ENCODE assay signal across 1 cellular context in genomic region chr2:241798631-241799521, GRCh38.
TF ChIP-seq lines count a peak whose summit lies in the region.

No MANE protein-coding gene starts in this region.

TF ChIP-seq in HepG2, 621 proteins besides CTCF, POLR2A, EP300 and RAD21 (continued from another document and continues in another):
- no peak for TF ChIP-seq HOMEZ (CRISPR knock-in tag; IDR thresholded peaks at IDR 0.05; ENCODE audit: low read depth)
- no peak for TF ChIP-seq ZSCAN22 (CRISPR knock-in tag; IDR thresholded peaks at IDR 0.05)
- TF ChIP-seq SMYD3 (CRISPR knock-in tag; IDR thresholded peaks at IDR 0.05): no peak
- TF ChIP-seq HDAC1 (CRISPR knock-in tag; IDR thresholded peaks at IDR 0.05): 0 out of 2 replicates have a peak, but pooled peaks have one; percentile 16
- TF ChIP-seq ZNF205 (CRISPR knock-in tag; IDR thresholded peaks at IDR 0.05): no peak
- no peak for TF ChIP-seq HOXA3 (CRISPR knock-in tag; IDR thresholded peaks at IDR 0.05)
- TF ChIP-seq NR2F2 (IDR thresholded peaks at IDR 0.05; ENCODE audit: borderline replicate concordance, low read depth): no peak
- TF ChIP-seq ZNF503 (CRISPR knock-in tag; IDR thresholded peaks at IDR 0.05): no peak
- TF ChIP-seq RXRB (CRISPR knock-in tag; IDR thresholded peaks at IDR 0.05; ENCODE audit: borderline replicate concordance): no peak
- no peak for TF ChIP-seq ZFP41 (CRISPR knock-in tag; IDR thresholded peaks at IDR 0.05; ENCODE audit: borderline replicate concordance)
- TF ChIP-seq ZNF672 (CRISPR knock-in tag; IDR thresholded peaks at IDR 0.05): no peak
- TF ChIP-seq ZNF276 (CRISPR knock-in tag; IDR thresholded peaks at IDR 0.05; ENCODE audit: low read depth): no peak
- no peak for TF ChIP-seq DNMT1 (CRISPR knock-in tag; IDR thresholded peaks at IDR 0.05)
- TF ChIP-seq EHMT2 (IDR thresholded peaks at IDR 0.05; ENCODE audit: borderline replicate concordance, low read depth, low read length): no peak
- TF ChIP-seq ZC3H13 (CRISPR knock-in tag; IDR thresholded peaks at IDR 0.05): no peak
- TF ChIP-seq ZBTB4 (CRISPR knock-in tag; IDR thresholded peaks at IDR 0.05; ENCODE audit: borderline replicate concordance): 0 out of 2 replicates have a peak, but pooled peaks have one; percentile 11
- TF ChIP-seq RARA (CRISPR knock-in tag; IDR thresholded peaks at IDR 0.05): no peak
- TF ChIP-seq ARID3A (IDR thresholded peaks at IDR 0.05; ENCODE audit: low read depth, low read length): no peak
- no peak for TF ChIP-seq ZNF280D (CRISPR knock-in tag; IDR thresholded peaks at IDR 0.05)
- TF ChIP-seq ZNF124 (CRISPR knock-in tag; IDR thresholded peaks at IDR 0.05): no peak
- TF ChIP-seq ZFP1 (CRISPR knock-in tag; IDR thresholded peaks at IDR 0.05): no peak
- TF ChIP-seq ZNF460 (CRISPR knock-in tag; IDR thresholded peaks at IDR 0.05; ENCODE audit: borderline replicate concordance): no peak
- no peak for TF ChIP-seq TRIM24 (CRISPR knock-in tag; IDR thresholded peaks at IDR 0.05)
- TF ChIP-seq CHD4 (IDR thresholded peaks at IDR 0.05; ENCODE audit: borderline replicate concordance, low read length): no peak
- no peak for TF ChIP-seq ZFP82 (CRISPR knock-in tag; IDR thresholded peaks at IDR 0.05; ENCODE audit: borderline replicate concordance)
- TF ChIP-seq ZNF543 (CRISPR knock-in tag; IDR thresholded peaks at IDR 0.05): no peak
- no peak for TF ChIP-seq DMAP1 (CRISPR knock-in tag; IDR thresholded peaks at IDR 0.05)
- TF ChIP-seq GPBP1L1 (CRISPR knock-in tag; IDR thresholded peaks at IDR 0.05): no peak
- TF ChIP-seq EED (CRISPR knock-in tag; IDR thresholded peaks at IDR 0.05): no peak
- TF ChIP-seq ARHGAP35 (CRISPR knock-in tag; IDR thresholded peaks at IDR 0.05; ENCODE audit: borderline replicate concordance): no peak
- TF ChIP-seq ZBTB3 (CRISPR knock-in tag; IDR thresholded peaks at IDR 0.05; ENCODE audit: borderline replicate concordance, low read depth): no peak
- TF ChIP-seq ZNF441 (CRISPR knock-in tag; IDR thresholded peaks at IDR 0.05; ENCODE audit: borderline replicate concordance): no peak
- TF ChIP-seq ZNF709 (CRISPR knock-in tag; IDR thresholded peaks at IDR 0.05): no peak
- TF ChIP-seq LCORL (IDR thresholded peaks at IDR 0.05): no peak
- 0 out of 2 replicates have a peak, but pooled peaks have one; percentile 44 for TF ChIP-seq LCORL (CRISPR knock-in tag; IDR thresholded peaks at IDR 0.05)
- peak; percentile 41; the same call in 1 of the 2 replicates for TF ChIP-seq RXRA (CRISPR knock-in tag; IDR thresholded peaks at IDR 0.05)
- no peak for TF ChIP-seq SRSF4 (IDR thresholded peaks at IDR 0.05; ENCODE audit: low read depth, low read length, poor library complexity, severe bottlenecking)
- peak; percentile 84 for TF ChIP-seq ZNF281 (CRISPR knock-in tag; IDR thresholded peaks at IDR 0.05; ENCODE audit: borderline replicate concordance)
- peak; percentile 51 for TF ChIP-seq TEAD3 (CRISPR knock-in tag; optimal IDR thresholded peaks at IDR 0.05; ENCODE audit: borderline replicate concordance)
- no peak for TF ChIP-seq MED1 (CRISPR knock-in tag; IDR thresholded peaks at IDR 0.05)
- no peak for TF ChIP-seq ZBTB49 (CRISPR knock-in tag; IDR thresholded peaks at IDR 0.05; ENCODE audit: borderline replicate concordance)
- no peak for TF ChIP-seq ZNF354B (CRISPR knock-in tag; IDR thresholded peaks at IDR 0.05)
- TF ChIP-seq NR2F1 (CRISPR knock-in tag; IDR thresholded peaks at IDR 0.05): no peak
